Comparison of ENCODE assay signal across 23 cellular contexts in genomic region chr4:64125354-64125753, GRCh38.
A peak's percentile ranks its signal among the peaks of the same experiment; 100 is the strongest.
DNase-seq lines count a peak whose midpoint lies in the region; ATAC-seq, FAIRE-seq and TF ChIP-seq lines count a peak whose summit lies in the region.
"Had no signal": no experiment of that assay in that cellular context is flagged by ENCODE, and none has a peak within 500 bp of the region (broad histone marks: within the 10 kb centered on the region; RNA-seq: fewer than 3 reads in every experiment).

No MANE protein-coding gene starts in this region.

- H3K79me2 ChIP-seq in HepG2 (ENCODE audit: insufficient read depth, low read length) (no peaks in the 10 kb centered on the region), K562 (ENCODE audit: control insufficient read depth, insufficient read depth, low read length) (no peaks in the 10 kb centered on the region), neural progenitor cell (ENCODE audit: low read depth) (no peaks in the 10 kb centered on the region), smooth muscle cell (ENCODE audit: low read depth) (no peaks in the 10 kb centered on the region)

- H3K9me3 Mint-ChIP-seq in neural progenitor cell = peaks cover 13% of the 10 kb centered on the region

- H3K9me1 ChIP-seq in K562 (ENCODE audit: control insufficient read depth, insufficient read depth, low read length) = no peaks in the 10 kb centered on the region

- no peak overlapping the region for H3K27ac Mint-ChIP-seq in neural progenitor cell
- H3K27ac Mint-ChIP-seq: CD14-positive monocyte; CD4-positive, alpha-beta memory T cell; CD4-positive, CD25-positive, alpha-beta regulatory T cell had no signal

- H3K4me3 ChIP-seq in HepG2 (replicated peaks in 1 of 3; ENCODE audit: insufficient read depth in 1 of 3, low read depth in 2 of 3, low read length in 3 of 3) = no peak overlapping the region
- H3K4me3 ChIP-seq in right lobe of liver = no peak overlapping the region
- no peak overlapping the region for H3K4me3 ChIP-seq in K562
- no peak overlapping the region for H3K4me3 ChIP-seq in neural progenitor cell
- H3K4me3 ChIP-seq in smooth muscle cell = no peak overlapping the region
- H3K4me3 ChIP-seq: BLaER1 had no signal

- CTCF ChIA-PET in HepG2 (lab: Yijun Ruan, JAX; ENCODE audit: low intra/inter-chr PET ratio, low total read pairs) (no interaction called here), K562 (lab: Yijun Ruan, JAX; ENCODE audit: low intra/inter-chr PET ratio) (no interaction called here)

- POLR2A ChIA-PET in HepG2 (lab: Yijun Ruan, JAX) = no interaction called here
- POLR2A ChIA-PET in K562 (lab: Yijun Ruan, JAX) = no interaction called here

- H3K4me2 ChIP-seq in HepG2 (ENCODE audit: low read depth, low read length) (no peak overlapping the region), K562 (ENCODE audit: insufficient read depth, low read length) (no peak overlapping the region), neural progenitor cell (no peak overlapping the region), smooth muscle cell (no peak overlapping the region)
- H3K4me2 ChIP-seq: BLaER1 had no signal

- H3K27ac ChIP-seq in HepG2 (ENCODE audit: extremely low read length, insufficient read depth, low read length) = no peak overlapping the region
- H3K27ac ChIP-seq in right lobe of liver = no peak overlapping the region
- H3K27ac ChIP-seq in K562 (ENCODE audit: extremely low read depth, low read depth, low read length) = no peak overlapping the region
- H3K27ac ChIP-seq in neural progenitor cell = peak overlapping the region; percentile 40
- H3K27ac ChIP-seq in smooth muscle cell (ENCODE audit: low read depth) = no peak overlapping the region
- H3K27ac ChIP-seq: 22Rv1, BLaER1 had no signal

- H3F3A ChIP-seq in neural progenitor cell (ENCODE audit: low read depth) = no peaks in the 10 kb centered on the region
- H3F3A ChIP-seq in smooth muscle cell (ENCODE audit: low read depth) = no peaks in the 10 kb centered on the region

- TF ChIP-seq RAD21 in HepG2 (CRISPR knock-in tag; IDR thresholded peaks at IDR 0.05) = no peak
- TF ChIP-seq RAD21 in K562 (CRISPR knock-in tag; conservative IDR thresholded peaks at IDR 0.05 in 1 of 2, IDR thresholded peaks at IDR 0.05 in 1 of 2) = no peak

- H3K9me3 ChIP-seq in HepG2 (ENCODE audit: low read length) = no peaks in the 10 kb centered on the region
- no peaks in the 10 kb centered on the region for H3K9me3 ChIP-seq in right lobe of liver
- no peaks in the 10 kb centered on the region; the same call in none of the 2 replicates for H3K9me3 ChIP-seq in K562 (replicated peaks; ENCODE audit: control insufficient read depth, insufficient read depth, low read depth, low read length)
- H3K9me3 ChIP-seq in neural progenitor cell (ENCODE audit: low read depth) = no peaks in the 10 kb centered on the region
- H3K9me3 ChIP-seq in smooth muscle cell (replicated peaks; ENCODE audit: low read depth) = no peaks in the 10 kb centered on the region
- H3K9me3 ChIP-seq: BE2C, Caco-2 had no signal

- H2AFZ ChIP-seq in HepG2 (ENCODE audit: low read length) = no peak overlapping the region
- H2AFZ ChIP-seq in K562 (ENCODE audit: low read depth, low read length) = no peak overlapping the region
- H2AFZ ChIP-seq in neural progenitor cell (replicated peaks) = peak overlapping the region; percentile 60
- peak overlapping the region; percentile 64 for H2AFZ ChIP-seq in smooth muscle cell (ENCODE audit: low read depth)

- H3K27me3 Mint-ChIP-seq in neural progenitor cell (ENCODE audit: insufficient read depth, low read depth) = peaks cover 2% of the 10 kb centered on the region
- H3K27me3 Mint-ChIP-seq: CD4-positive, alpha-beta memory T cell; CD4-positive, CD25-positive, alpha-beta regulatory T cell had no signal

- H3K36me3 ChIP-seq in HepG2 (replicated peaks in 1 of 2; ENCODE audit: control insufficient read depth in 1 of 2, insufficient read depth in 2 of 2, low read length in 2 of 2) (no peaks in the 10 kb centered on the region), right lobe of liver (no peaks in the 10 kb centered on the region), K562 (ENCODE audit: control insufficient read depth, insufficient read depth, low read length) (no peaks in the 10 kb centered on the region), neural progenitor cell (no peaks in the 10 kb centered on the region), smooth muscle cell (ENCODE audit: low read depth) (no peaks in the 10 kb centered on the region)
- H3K36me3 ChIP-seq: BE2C, BLaER1 had no signal

- BruUV-seq in HepG2 (replicated peaks; lab: Mats Ljungman, UMichigan) = no TSS peak
- no TSS peak for BruUV-seq in K562 (replicated peaks; lab: Mats Ljungman, UMichigan)

- TF ChIP-seq CTCF in HepG2 (CRISPR knock-in tag; IDR thresholded peaks at IDR 0.05) (no peak), right lobe of liver (IDR thresholded peaks at IDR 0.05) (no peak), K562 (IDR thresholded peaks at IDR 0.05 in 2 of 3, conservative IDR thresholded peaks at IDR 0.05 in 1 of 3; ENCODE audit: insufficient read depth in 2 of 3, low read depth in 1 of 3, low read length in 3 of 3) (no peak), neural progenitor cell (IDR thresholded peaks at IDR 0.05) (no peak), smooth muscle cell (IDR thresholded peaks at IDR 0.05; ENCODE audit: borderline replicate concordance, insufficient read depth, poor library complexity, severe bottlenecking) (no peak)

- TF ChIP-seq EP300 in HepG2 (IDR thresholded peaks at IDR 0.05; ENCODE audit: low read depth in 2 of 2, low read length in 2 of 2) = no peak
- no peak for TF ChIP-seq EP300 in HepG2 (CRISPR knock-in tag; IDR thresholded peaks at IDR 0.05; ENCODE audit: borderline replicate concordance)
- no peak for TF ChIP-seq EP300 in K562 (IDR thresholded peaks at IDR 0.05; ENCODE audit: low read length)

- H3K4me3 Mint-ChIP-seq in neural progenitor cell = no peak overlapping the region
- H3K4me3 Mint-ChIP-seq: CD14-positive monocyte; CD4-positive, alpha-beta memory T cell; CD4-positive, CD25-positive, alpha-beta regulatory T cell had no signal

- intact Hi-C loops in HepG2 (cut with micrococcal nuclease; ENCODE audit: unreplicated experiment) = no loop called here
- intact Hi-C loops in right lobe of liver (cut with DNase I) = no loop called here
- intact Hi-C loops in K562 (cut with micrococcal nuclease) = no loop called here

- in situ Hi-C loops in HepG2 (cut with HindIII; ENCODE audit: extremely low pct_ligation_motif_present, low pct_unique_long_range_greater_than_20kb) (no loop called here), K562 (cut with MboI) (no loop called here)

- H4K20me1 ChIP-seq in HepG2 (ENCODE audit: insufficient read depth, low read length) (no peaks in the 10 kb centered on the region), K562 (replicated peaks; ENCODE audit: control insufficient read depth, insufficient read depth, low read length) (no peaks in the 10 kb centered on the region), neural progenitor cell (ENCODE audit: low read depth) (no peaks in the 10 kb centered on the region), smooth muscle cell (ENCODE audit: low read depth) (no peaks in the 10 kb centered on the region)
- H4K20me1 ChIP-seq: BLaER1 had no signal

- no peak overlapping the region for H3K9ac ChIP-seq in HepG2 (ENCODE audit: insufficient read depth, low read depth, low read length)
- H3K9ac ChIP-seq in K562 (ENCODE audit: insufficient read depth in 1 of 2, low read depth in 2 of 2, low read length in 2 of 2) = no peak overlapping the region
- H3K9ac ChIP-seq in neural progenitor cell = no peak overlapping the region
- no peak overlapping the region for H3K9ac ChIP-seq in smooth muscle cell (ENCODE audit: low read depth)
- H3K9ac ChIP-seq: BLaER1 had no signal

- TF ChIP-seq POLR2A in HepG2 (IDR thresholded peaks at IDR 0.05; ENCODE audit: insufficient read depth in 1 of 2, low read depth in 2 of 2, low read length in 2 of 2) (no peak), right lobe of liver (IDR thresholded peaks at IDR 0.05) (no peak), K562 (conservative IDR thresholded peaks at IDR 0.05) (no peak)

- H3K27me3 ChIP-seq in HepG2 (ENCODE audit: control insufficient read depth in 1 of 2, insufficient read depth in 2 of 2, low read length in 2 of 2) (no peaks in the 10 kb centered on the region), right lobe of liver (no peaks in the 10 kb centered on the region), K562 (ENCODE audit: control insufficient read depth in 2 of 2, insufficient read depth in 2 of 2, low read length in 2 of 2) (no peaks in the 10 kb centered on the region), neural progenitor cell (no peaks in the 10 kb centered on the region), smooth muscle cell (ENCODE audit: low read depth) (no peaks in the 10 kb centered on the region)
- H3K27me3 ChIP-seq: BE2C, BLaER1 had no signal

- DNase-seq in HepG2 (ENCODE audit: low spot score) (no peak), right lobe of liver (no peak), K562 (ENCODE audit: extremely low read depth in 1 of 4, low spot score in 3 of 4) (no peak), neural progenitor cell (ENCODE audit: low spot score) (no peak), smooth muscle cell (lab: John Stamatoyannopoulos, UW; ENCODE audit: unreplicated experiment) (no peak)
- DNase-seq in activated CD4-positive, CD25-positive, alpha-beta regulatory T cell treated with anti-CD3 and anti-CD28 coated beads, Interleukin-2, amount 50 U/mL, for 72 hours = no peak
- no peak for DNase-seq in stimulated activated CD8-positive, alpha-beta memory T cell treated with anti-CD3 and anti-CD28 coated beads, Interleukin-4, amount 100 ng/mL, for 48 hours
- DNase-seq: ACHN; BE2C; C1 segment of cervical spinal cord; Caco-2; Calu3; CD4-positive, alpha-beta memory T cell; CD4-positive, CD25-positive, alpha-beta regulatory T cell; DMS79 treated with DMSO at 0.1 percent for 48 hours; GF-D8 had no signal

- H3K4me1 Mint-ChIP-seq in neural progenitor cell = no peaks in the 10 kb centered on the region
- H3K4me1 Mint-ChIP-seq: CD14-positive monocyte; CD4-positive, alpha-beta memory T cell; CD4-positive, CD25-positive, alpha-beta regulatory T cell had no signal

- ATAC-seq in HepG2 (no peak), right lobe of liver (no peak), K562 (no peak), HG02759 (IDR thresholded peaks at IDR 0.05; ENCODE audit: unreplicated experiment) (no peak)

- FAIRE-seq in HepG2 (lab: Jason Lieb, UNC) (no peak), K562 (lab: Jason Lieb, UNC) (no peak)
- FAIRE-seq: G401.6, GM12891, GM19239 had no signal

- H3K36me3 Mint-ChIP-seq in neural progenitor cell = no peaks in the 10 kb centered on the region
- H3K36me3 Mint-ChIP-seq: CD14-positive monocyte; CD4-positive, alpha-beta memory T cell; CD4-positive, CD25-positive, alpha-beta regulatory T cell had no signal

- H3K4me1 ChIP-seq in HepG2 (ENCODE audit: insufficient read depth, low read length) (no peaks in the 10 kb centered on the region), right lobe of liver (no peaks in the 10 kb centered on the region), K562 (replicated peaks in 1 of 2; ENCODE audit: control insufficient read depth in 2 of 2, insufficient read depth in 2 of 2, low read length in 2 of 2) (no peaks in the 10 kb centered on the region), neural progenitor cell (peaks cover 6% of the 10 kb centered on the region), smooth muscle cell (ENCODE audit: low read depth) (no peaks in the 10 kb centered on the region)
- H3K4me1 ChIP-seq: BE2C, BLaER1, Caco-2 had no signal

- WGBS in HepG2 (ENCODE audit: low lambda C conversion rate) = 0% methylated on average over 1 of the region's 1 CpG
- WGBS in right lobe of liver (ENCODE audit: insufficient coverage, low coverage, low lambda C conversion rate, missing lambda C conversion rate) = 17% methylated on average over 1 of the region's 1 CpG
- WGBS in K562 (ENCODE audit: insufficient coverage, low coverage, missing lambda C conversion rate) = 0% methylated on average over 1 of the region's 1 CpG
- WGBS in smooth muscle cell (ENCODE audit: low lambda C conversion rate) = 78% methylated on average over 1 of the region's 1 CpG

Comparison
In these comparisons a context has a peak if more than half of its experiments do, and no peak if none do; other contexts are left out.
1. H2AFZ ChIP-seq: peak in neural progenitor cell (single experiment) and smooth muscle cell (single experiment); none in HepG2 (single experiment) and K562 (single experiment).
2. Of the 241 proteins assayed by ChIP-seq in both HepG2 and K562: peak only in HepG2: none; only in K562: none; in both: MAFF and MAFK; in neither: 239.